In genomic region chr14:96466918-96467317, GRCh38 we compare ENCODE assay signal across 1 cellular context.
TF ChIP-seq lines count a peak whose summit lies in the region.

No MANE protein-coding gene starts in this region.

TF ChIP-seq in HepG2, 621 proteins besides CTCF, POLR2A, EP300 and RAD21:
- TF ChIP-seq HNF4A (CRISPR knock-in tag; IDR thresholded peaks at IDR 0.05) (0 out of 2 replicates have a peak, but pooled peaks have one; percentile 30), ZFYVE20 (CRISPR knock-in tag; IDR thresholded peaks at IDR 0.05; ENCODE audit: borderline replicate concordance, low read depth) (no peak), NCOR1 (IDR thresholded peaks at IDR 0.05; ENCODE audit: borderline replicate concordance, low read length) (peak; percentile 65; the same call in 1 of the 2 replicates), ZSCAN29 (CRISPR knock-in tag; conservative IDR thresholded peaks at IDR 0.05) (0 out of 2 replicates have a peak, but pooled peaks have one; percentile 37), ZNF362 (CRISPR knock-in tag; IDR thresholded peaks at IDR 0.05; ENCODE audit: borderline replicate concordance) (peak; percentile 47; the same call in 1 of the 2 replicates), ZHX2 (IDR thresholded peaks at IDR 0.05; ENCODE audit: low read depth) (no peak), ZHX2 (CRISPR knock-in tag; IDR thresholded peaks at IDR 0.05; ENCODE audit: borderline replicate concordance) (no peak), HDAC1 (CRISPR knock-in tag; IDR thresholded peaks at IDR 0.05) (0 out of 2 replicates have a peak, but pooled peaks have one; percentile 10)
TF ChIP-seq in HepG2: peak in this region for 5.
